ENCODE assay signal across 8 cellular contexts in the genomic region with DNA sequence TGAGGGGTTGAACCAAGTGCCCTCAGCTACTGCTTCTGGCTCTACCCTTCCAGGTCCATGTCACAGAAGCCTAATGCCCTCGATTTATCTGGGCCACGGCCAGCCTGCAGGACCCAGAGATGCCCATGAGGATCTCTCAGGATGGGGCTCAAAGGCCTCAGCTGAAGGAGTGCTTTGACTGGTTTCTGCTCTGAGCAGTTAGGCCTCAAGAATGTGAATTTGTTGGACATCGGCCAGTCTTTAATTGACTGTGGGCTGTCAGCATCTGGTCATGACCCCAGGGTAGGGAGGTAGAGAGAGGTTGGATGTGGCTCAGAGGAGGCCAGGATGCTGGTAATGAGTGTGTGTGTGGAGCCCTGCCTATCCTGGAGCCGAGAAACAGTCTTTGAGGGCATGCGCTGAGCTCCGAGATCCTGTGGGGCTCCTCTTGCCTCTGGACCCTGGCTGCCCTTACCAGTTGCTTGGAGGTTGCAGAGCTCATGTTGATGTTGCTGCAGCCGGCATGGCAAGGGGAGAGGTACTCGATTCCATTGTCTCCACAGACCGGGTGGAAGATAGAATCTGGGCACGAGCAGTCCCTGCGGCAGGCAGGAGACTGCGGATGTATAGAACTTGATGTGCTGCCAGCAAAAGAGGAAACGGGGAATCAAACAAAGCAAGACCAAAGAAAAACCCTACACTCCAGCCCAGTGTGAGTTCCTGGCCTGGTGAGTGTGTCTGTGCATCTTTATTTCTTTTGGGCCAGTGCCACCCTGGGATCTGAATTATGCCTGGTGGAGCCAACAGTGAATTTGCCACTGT. TPM values are rescaled to one million over a fixed set of nuclear protein-coding genes. Genes with fewer than 3 reads are reported as not detected.
DNase-seq lines count a peak whose midpoint lies in the region; ATAC-seq and TF ChIP-seq lines count a peak whose summit lies in the region.

No MANE protein-coding gene starts in this region.

- H4K8ac ChIP-seq in neuronal stem cell (ENCODE audit: low read depth, low read length): no peak overlapping the region

- H3K4me1 ChIP-seq in PC-3 (ENCODE audit: insufficient read depth, low read length): peaks cover 32% of the 10 kb centered on the region
- peaks cover 0 to 3% of the 10 kb centered on the region in 2 donors for H3K4me1 ChIP-seq in neuronal stem cell (ENCODE audit: control insufficient read depth in 2 of 2, insufficient read depth in 1 of 2, low read depth in 1 of 2, low read length in 2 of 2)

- no peaks in the 10 kb centered on the region for H3K9me2 ChIP-seq in PC-3 (replicated peaks; ENCODE audit: low read length)

- no peak overlapping the region for H2BK120ac ChIP-seq in neuronal stem cell (ENCODE audit: low read depth, low read length)

- CTCF ChIA-PET in PC-3 (lab: Charles Lee): no interaction called here

- H3K18ac ChIP-seq in neuronal stem cell (ENCODE audit: low read length): peak overlapping the region; percentile 13

- no TSS peak for BruUV-seq in PC-3 (replicated peaks; lab: Mats Ljungman, UMichigan)

- H3K9me3 ChIP-seq in PC-3 (ENCODE audit: low read length) (no peaks in the 10 kb centered on the region), neuronal stem cell (replicated peaks in 1 of 2; ENCODE audit: control insufficient read depth in 2 of 2, insufficient read depth in 1 of 2, low read depth in 1 of 2, low read length in 2 of 2) (no peaks in the 10 kb centered on the region)

- ATAC-seq in PC-3: peak; percentile 38

- H2BK12ac ChIP-seq in neuronal stem cell (ENCODE audit: low read length): no peak overlapping the region

- no peaks in the 10 kb centered on the region for H3K36me3 ChIP-seq in PC-3 (ENCODE audit: low read depth, low read length)
- no peaks in the 10 kb centered on the region for H3K36me3 ChIP-seq in neuronal stem cell (replicated peaks in 1 of 2; ENCODE audit: control insufficient read depth in 2 of 2, insufficient read depth in 2 of 2, low read length in 2 of 2)

- TF ChIP-seq CTCF in PC-3 (conservative IDR thresholded peaks at IDR 0.05; ENCODE audit: low read depth, low read length) (no peak), epithelial cell of proximal tubule (conservative IDR thresholded peaks at IDR 0.05; ENCODE audit: low read depth, low read length) (no peak)

- no peak overlapping the region for H3K4ac ChIP-seq in neuronal stem cell (ENCODE audit: low read length)

- H3K79me2 ChIP-seq in PC-3 (ENCODE audit: low read length): no peaks in the 10 kb centered on the region

- DNase-seq in DMS153 (lab: John Stamatoyannopoulos, UW): peak; percentile 20
- peak; percentile 69 for DNase-seq in PC-3
- peak; percentile 27 for DNase-seq in epithelial cell of proximal tubule (ENCODE audit: low read depth)
- DNase-seq in neuronal stem cell (ENCODE audit: low spot score): no peak
- DNase-seq in stimulated activated CD8-positive, alpha-beta memory T cell treated with anti-CD3 and anti-CD28 coated beads, Interleukin-4, amount 100 ng/mL, for 48 hours: no peak
- no peak for DNase-seq in NCI-H2029 (lab: John Stamatoyannopoulos, UW)
- DNase-seq in activated CD8-positive, alpha-beta memory T cell treated with anti-CD3 and anti-CD28 coated beads, Interleukin-2, amount 50 U/mL, for 4 hours: no peak
- DNase-seq in OCI-M2 (lab: John Stamatoyannopoulos, UW; ENCODE audit: unreplicated experiment): no peak

- H3K23ac ChIP-seq in neuronal stem cell (ENCODE audit: low read depth, low read length, poor library complexity): peak overlapping the region; percentile 6

- 0 out of 2 replicates have a peak, but pooled peaks cover 7% of the 10 kb centered on the region for H3K27me3 ChIP-seq in PC-3 (ENCODE audit: low read length)
- peaks cover 0 to 33% (median 0%) of the 10 kb centered on the region in 3 experiments for H3K27me3 ChIP-seq in neuronal stem cell (ENCODE audit: control insufficient read depth in 3 of 3, insufficient read depth in 3 of 3, low read depth in 1 of 3, low read length in 3 of 3)

- no peak overlapping the region for H2BK5ac ChIP-seq in neuronal stem cell (ENCODE audit: low read length)

- H3K9ac ChIP-seq in PC-3 (ENCODE audit: low read length) (no peak overlapping the region), neuronal stem cell (ENCODE audit: low read depth, low read length, poor library complexity) (no peak overlapping the region)

- no peaks in the 10 kb centered on the region for H3K79me1 ChIP-seq in neuronal stem cell (ENCODE audit: low read depth, low read length)

- H4K91ac ChIP-seq in neuronal stem cell (ENCODE audit: low read depth, low read length, poor library complexity): no peak overlapping the region

- WGBS in neuronal stem cell (ENCODE audit: extremely low coverage in 2 of 2, insufficient read length in 2 of 2, insufficient replicate concordance in 1 of 2), 2 donors: no CpG with 5 or more reads among the region's 13 CpGs

- 0 out of 2 replicates have a peak, but pooled peaks cover 8% of the 10 kb centered on the region for H4K20me1 ChIP-seq in PC-3 (ENCODE audit: low read length)

- POLR2A ChIA-PET in PC-3 (lab: Charles Lee; ENCODE audit: unreplicated experiment): no interaction called here

- H2AFZ ChIP-seq in PC-3 (ENCODE audit: low read length): no peak overlapping the region
- H2AFZ ChIP-seq in neuronal stem cell (ENCODE audit: low read length): no peak overlapping the region

- H3K4me2 ChIP-seq in PC-3 (ENCODE audit: low read length) (peak overlapping the region; percentile 65), neuronal stem cell (ENCODE audit: insufficient read depth, low read length, poor library complexity, severe bottlenecking) (no peak overlapping the region)

- H2BK15ac ChIP-seq in neuronal stem cell (ENCODE audit: low read length): no peak overlapping the region

- H3K27ac ChIP-seq in PC-3 (ENCODE audit: low read length) (no peak overlapping the region), neuronal stem cell (replicated peaks; ENCODE audit: low read length) (no peak overlapping the region)

- intact Hi-C loops in PC-3 (cut with micrococcal nuclease): no loop called here

- peak overlapping the region; percentile 42 for H2AK5ac ChIP-seq in neuronal stem cell (ENCODE audit: low read depth, low read length)

- no peak overlapping the region for H3K4me3 ChIP-seq in PC-3 (ENCODE audit: low read length)
- no peak overlapping the region for H3K4me3 ChIP-seq in epithelial cell of proximal tubule (ENCODE audit: low read depth, low read length)
- H3K4me3 ChIP-seq in neuronal stem cell (ENCODE audit: low read length in 2 of 2): no peak overlapping the region

- H3K14ac ChIP-seq in neuronal stem cell (ENCODE audit: low read length): no peak overlapping the region

- no peaks in the 10 kb centered on the region for H3F3A ChIP-seq in PC-3 (ENCODE audit: low read length, unreplicated experiment)

RNA-seq across cellular contexts. Expression of gene RAB6B, which starts 49.2 kb away (rescaled TPM):
- total RNA-seq in PC-3 (2014; rRNA removed): 0.22 and 0.75 TPM in 2 replicates
- 2.8 and 3.5 TPM in 2 replicates for total RNA-seq in epithelial cell of proximal tubule
- 18.7 TPM for polyA plus RNA-seq in neuronal stem cell (2013, experiment 1 of 2)
- polyA plus RNA-seq in neuronal stem cell (2013, experiment 2 of 2): 19.0 TPM

Comparison
In these comparisons a context has a peak if more than half of its experiments do, and no peak if none do; other contexts are left out.
1. DNase-seq: peak in DMS153 (single experiment), PC-3 (single experiment) and epithelial cell of proximal tubule (single experiment); none in neuronal stem cell (single experiment), stimulated activated CD8-positive, alpha-beta memory T cell treated with anti-CD3 and anti-CD28 coated beads, Interleukin-4, amount 100 ng/mL, for 48 hours (single experiment), NCI-H2029 (single experiment), activated CD8-positive, alpha-beta memory T cell treated with anti-CD3 and anti-CD28 coated beads, Interleukin-2, amount 50 U/mL, for 4 hours (single experiment) and OCI-M2 (single experiment).